ENCODE assay signal across 1 cellular context in genomic region chr2:173217106-173217840, GRCh38.
TF ChIP-seq lines count a peak whose summit lies in the region.

No MANE protein-coding gene starts in this region.

TF ChIP-seq in GM23338, 12 proteins besides CTCF, POLR2A, EP300 and RAD21 (continued from another document):
- no peak for TF ChIP-seq ZNF331 (CRISPR knock-in tag; IDR thresholded peaks at IDR 0.05; ENCODE audit: low read depth)
- TF ChIP-seq ZNF114 (CRISPR knock-in tag; IDR thresholded peaks at IDR 0.05) = no peak
- no peak for TF ChIP-seq NANOG (IDR thresholded peaks at IDR 0.05; ENCODE audit: borderline replicate concordance)
- TF ChIP-seq REST (IDR thresholded peaks at IDR 0.05; ENCODE audit: unreplicated experiment) = no peak
- no peak for TF ChIP-seq CREB1 (CRISPR knock-in tag; IDR thresholded peaks at IDR 0.05; ENCODE audit: low read depth)
- TF ChIP-seq EZH2phosphoT487 (IDR thresholded peaks at IDR 0.05; ENCODE audit: unreplicated experiment) = no peak
- no peak for TF ChIP-seq POLR2AphosphoS5 (IDR thresholded peaks at IDR 0.05; ENCODE audit: low read depth)
- no peak for TF ChIP-seq ZNF462 (CRISPR knock-in tag; IDR thresholded peaks at IDR 0.05)
- TF ChIP-seq JUNB (IDR thresholded peaks at IDR 0.05; ENCODE audit: unreplicated experiment) = no peak
- no peak for TF ChIP-seq STAT1 (IDR thresholded peaks at IDR 0.05; ENCODE audit: unreplicated experiment)
- TF ChIP-seq ETS1 (IDR thresholded peaks at IDR 0.05) = no peak
